In the genomic region with DNA sequence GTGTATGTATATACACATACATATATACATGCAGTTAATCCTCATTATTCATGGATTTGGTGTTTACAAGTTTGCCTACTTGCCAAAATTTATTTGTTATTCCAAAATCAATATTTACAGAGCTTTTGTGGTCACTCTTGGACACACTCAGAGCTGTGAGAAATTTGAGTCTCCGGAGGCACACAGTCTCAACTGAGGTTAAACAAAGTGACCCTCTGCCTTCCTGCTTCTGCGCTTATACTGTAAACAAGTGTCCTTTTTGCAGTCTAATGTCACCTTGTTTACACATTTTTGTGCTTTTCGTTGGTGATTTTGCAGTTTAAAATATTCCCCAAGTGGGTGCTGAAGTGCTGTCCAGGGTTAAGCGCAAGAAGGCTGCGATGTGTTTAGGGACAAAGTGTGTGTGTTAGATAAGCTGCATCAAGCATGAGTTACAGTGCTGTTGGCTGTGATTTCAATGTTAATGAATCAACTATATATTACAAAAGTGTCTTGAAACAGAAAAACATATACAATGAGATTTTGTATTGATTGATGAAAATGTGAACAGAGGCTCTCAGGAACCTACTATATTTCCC, we compare ENCODE assay signal across 10 cellular contexts. TPM values are rescaled to one million over a fixed set of nuclear protein-coding genes. Genes with fewer than 3 reads are reported as not detected.
DNase-seq lines count a peak whose midpoint lies in the region; ATAC-seq and TF ChIP-seq lines count a peak whose summit lies in the region.
"Had no signal": no experiment of that assay in that cellular context is flagged by ENCODE, and none has a peak within 500 bp of the region (broad histone marks: within the 10 kb centered on the region; RNA-seq: fewer than 3 reads in every experiment).

No MANE protein-coding gene starts in this region.

- H3K79me2 ChIP-seq in KMS-11 (ENCODE audit: insufficient read depth, low read depth): no peaks in the 10 kb centered on the region

- H3K4me3 ChIP-seq in KMS-11 (IDR thresholded peaks at IDR 0.05; ENCODE audit: insufficient read depth, low read depth, low read length): no peak overlapping the region
- H3K4me3 ChIP-seq in lower lobe of right lung: no peak overlapping the region
- no peak overlapping the region for H3K4me3 ChIP-seq in thyroid gland (replicated peaks in 1 of 3)
- H3K4me3 ChIP-seq: lung had no signal

- no peaks in the 10 kb centered on the region for H3K9me3 ChIP-seq in lower lobe of right lung
- H3K9me3 ChIP-seq in thyroid gland: no peaks in the 10 kb centered on the region

- no peaks in the 10 kb centered on the region for H3K27me3 Mint-ChIP-seq in activated CD8-positive, alpha-beta T cell treated with anti-CD3 and anti-CD28 coated beads, Interleukin-2, amount 10 ng/mL, durations not matched to agents 7 days and 5 days (ENCODE audit: low read depth)

- peak overlapping the region; percentile 92 for H3K4me2 ChIP-seq in KMS-11

- H3K27me3 ChIP-seq in KMS-11 (ENCODE audit: insufficient read depth, low read depth): no peaks in the 10 kb centered on the region
- no peaks in the 10 kb centered on the region for H3K27me3 ChIP-seq in lower lobe of right lung (ENCODE audit: low read depth)
- no peaks in the 10 kb centered on the region for H3K27me3 ChIP-seq in thyroid gland

- ATAC-seq in activated CD8-positive, alpha-beta T cell treated with anti-CD3 and anti-CD28 coated beads, Interleukin-2, amount 10 ng/mL, durations not matched to agents 7 days and 5 days: no peak
- ATAC-seq in lower lobe of right lung: peak; percentile 61 to 69

- POLR2A ChIA-PET in activated CD8-positive, alpha-beta T cell treated with anti-CD3 and anti-CD28 coated beads, Interleukin-2, amount 10 ng/mL, durations not matched to agents 7 days and 5 days (lab: Charles Lee): interaction anchor here (0.5 to 1.8 kb wide), 3 partner anchors 13 to 162 kb away, joined by 3 to 6 read pairs (median 3); a partner anchor contains a TSS

- H3K36me3 ChIP-seq in KMS-11 (ENCODE audit: insufficient read depth) (no peaks in the 10 kb centered on the region), lower lobe of right lung (no peaks in the 10 kb centered on the region), thyroid gland (no peaks in the 10 kb centered on the region)

- no peak overlapping the region for H3K4me3 Mint-ChIP-seq in activated CD8-positive, alpha-beta T cell treated with anti-CD3 and anti-CD28 coated beads, Interleukin-2, amount 10 ng/mL, durations not matched to agents 7 days and 5 days

- H3K9ac ChIP-seq in KMS-11: peak overlapping the region; percentile 26; the same call in 1 of the 2 replicates

- in situ Hi-C loops in G401 (cut with HindIII; ENCODE audit: low sequenced_read_pairs): no loop called here
- in situ Hi-C loops in KBM-7 (cut with MboI; ENCODE audit: low pct_unique_long_range_greater_than_20kb, low sequenced_read_pairs): no loop called here

- no peaks in the 10 kb centered on the region for H4K20me1 ChIP-seq in KMS-11 (ENCODE audit: insufficient read depth)

- H3K4me1 Mint-ChIP-seq in activated CD8-positive, alpha-beta T cell treated with anti-CD3 and anti-CD28 coated beads, Interleukin-2, amount 10 ng/mL, durations not matched to agents 7 days and 5 days (ENCODE audit: low read depth): peaks cover 43% of the 10 kb centered on the region

- 56 to 57% methylated on average over 5 of the region's 5 CpGs for WGBS in thyroid gland, 2 donors

- no peak for TF ChIP-seq POLR2A in thyroid gland (IDR thresholded peaks at IDR 0.05)

- intact Hi-C loops in lower lobe of right lung (cut with DNase I) (no loop called here), thyroid gland (cut with DNase I) (no loop called here)

- CTCF ChIA-PET in activated CD8-positive, alpha-beta T cell treated with anti-CD3 and anti-CD28 coated beads, Interleukin-2, amount 10 ng/mL, durations not matched to agents 7 days and 5 days (lab: Charles Lee): interaction anchor here (1.1 to 1.9 kb wide), 4 partner anchors 13 to 167 kb away, joined by 3 to 8 read pairs (median 4); a partner anchor contains a TSS

- H2AFZ ChIP-seq in KMS-11 (ENCODE audit: low read depth): peak overlapping the region; percentile 58

- no peak for TF ChIP-seq CTCF in KMS-11 (conservative IDR thresholded peaks at IDR 0.05; ENCODE audit: low read depth, low read length)
- TF ChIP-seq CTCF in lower lobe of right lung (IDR thresholded peaks at IDR 0.05): no peak
- no peak for TF ChIP-seq CTCF in thyroid gland (IDR thresholded peaks at IDR 0.05)

- peak; percentile 50 for DNase-seq in COLO668 (lab: John Stamatoyannopoulos, UW; ENCODE audit: unreplicated experiment)
- DNase-seq in activated CD8-positive, alpha-beta T cell treated with anti-CD3 and anti-CD28 coated beads, Interleukin-2, amount 10 ng/mL, durations not matched to agents 7 days and 5 days: no peak
- DNase-seq in lower lobe of right lung: no peak
- DNase-seq in thyroid gland: no peak
- no peak for DNase-seq in G401 (ENCODE audit: low spot score)
- DNase-seq in cerebellar cortex (ENCODE audit: low spot score): no peak
- no peak for DNase-seq in KBM-7
- DNase-seq: Karpas-422 had no signal

- H3K4me1 ChIP-seq in KMS-11 (ENCODE audit: low read depth, poor library complexity, severe bottlenecking): peaks cover 40% of the 10 kb centered on the region
- peaks cover 60% of the 10 kb centered on the region for H3K4me1 ChIP-seq in lower lobe of right lung
- peaks cover 15 to 25% of the 10 kb centered on the region in 2 donors for H3K4me1 ChIP-seq in thyroid gland

- H3K27ac ChIP-seq in KMS-11: peak overlapping the region; percentile 72
- peak overlapping the region; percentile 72 for H3K27ac ChIP-seq in lower lobe of right lung
- H3K27ac ChIP-seq in thyroid gland: no peak overlapping the region

- peak overlapping the region; percentile 89 for H3K27ac Mint-ChIP-seq in activated CD8-positive, alpha-beta T cell treated with anti-CD3 and anti-CD28 coated beads, Interleukin-2, amount 10 ng/mL, durations not matched to agents 7 days and 5 days

- H3K9me3 Mint-ChIP-seq in activated CD8-positive, alpha-beta T cell treated with anti-CD3 and anti-CD28 coated beads, Interleukin-2, amount 10 ng/mL, durations not matched to agents 7 days and 5 days (ENCODE audit: insufficient read depth): no peaks in the 10 kb centered on the region

- H3K36me3 Mint-ChIP-seq in activated CD8-positive, alpha-beta T cell treated with anti-CD3 and anti-CD28 coated beads, Interleukin-2, amount 10 ng/mL, durations not matched to agents 7 days and 5 days (ENCODE audit: low read depth): no peaks in the 10 kb centered on the region

RNA-seq across cellular contexts. Expression of a gene that starts 13.1 kb away (rescaled TPM):
- total RNA-seq in activated CD8-positive, alpha-beta T cell treated with anti-CD3 and anti-CD28 coated beads, Interleukin-2, amount 10 ng/mL, durations not matched to agents 7 days and 5 days: 10 to 100 TPM; 44.5 to 48.8 TPM
- total RNA-seq in lower lobe of right lung (567 TPM), thyroid gland (100 to 1,000 TPM in 1 of 4 donors, 10 to 100 TPM in 3; 70.1 to 102 (median 75.0) TPM)
- total RNA-seq in G401 (2014; rRNA removed; shearing (Covaris generic)): 121 and 165 TPM in 2 replicates

RNA-seq across cellular contexts. Expression of a gene that starts 52.3 kb away (rescaled TPM):
- total RNA-seq in activated CD8-positive, alpha-beta T cell treated with anti-CD3 and anti-CD28 coated beads, Interleukin-2, amount 10 ng/mL, durations not matched to agents 7 days and 5 days: under 1 TPM; 0.63 to 0.74 TPM
- total RNA-seq in lower lobe of right lung: 7.3 TPM
- total RNA-seq in thyroid gland: 1 to 10 TPM in 2 of 4 donors, not detected in 2; 1.3 to 1.9 TPM
- total RNA-seq in G401 (2014; rRNA removed; shearing (Covaris generic)): 0.06 TPM in 1 of 2 replicates, not detected in the other

Comparison
In these comparisons a context has a peak if more than half of its experiments do, and no peak if none do; other contexts are left out.
1. H3K27ac ChIP-seq: peak in KMS-11 (single experiment) and lower lobe of right lung (single experiment); none in thyroid gland (0 of 3).